Comparison of ENCODE assay signal across 13 cellular contexts in genomic region chr6:44050872-44051421, GRCh38.
A peak's percentile ranks its signal among the peaks of the same experiment; 100 is the strongest.
DNase-seq lines count a peak whose midpoint lies in the region; ATAC-seq, FAIRE-seq and TF ChIP-seq lines count a peak whose summit lies in the region.
"Had no signal": no experiment of that assay in that cellular context is flagged by ENCODE, and none has a peak within 500 bp of the region (broad histone marks: within the 10 kb centered on the region; RNA-seq: fewer than 3 reads in every experiment).

No MANE protein-coding gene starts in this region.

- H3K4me1 ChIP-seq in RWPE2 (ENCODE audit: insufficient read depth, poor library complexity, severe bottlenecking): peaks cover 55% of the 10 kb centered on the region
- peaks cover 43 to 74% (median 71%) of the 10 kb centered on the region in 4 donors for H3K4me1 ChIP-seq in esophagus muscularis mucosa
- H3K4me1 ChIP-seq in vagina: peaks cover 69% of the 10 kb centered on the region

- intact Hi-C loops in esophagus muscularis mucosa (cut with DNase I): no loop called here
- intact Hi-C loops in vagina (cut with DNase I): no loop called here

- H3K9me3 ChIP-seq in RWPE2 (ENCODE audit: severe bottlenecking) (no peaks in the 10 kb centered on the region), esophagus muscularis mucosa (no peaks in the 10 kb centered on the region), vagina (no peaks in the 10 kb centered on the region)
- H3K9me3 ChIP-seq: thyroid gland had no signal

- H3K4me3 ChIP-seq in RWPE2 (ENCODE audit: severe bottlenecking) (no peak overlapping the region), esophagus muscularis mucosa (no peak overlapping the region), vagina (no peak overlapping the region)
- H3K4me3 ChIP-seq: thyroid gland had no signal

- TF ChIP-seq EP300 in esophagus muscularis mucosa (IDR thresholded peaks at IDR 0.05): no peak

- DNase-seq in RWPE2 (ENCODE audit: low spot score): no peak
- no peak for DNase-seq in esophagus muscularis mucosa (ENCODE audit: extremely low spot score)
- DNase-seq in myocyte (ENCODE audit: low read depth): peak; percentile 37
- DNase-seq in vagina (ENCODE audit: extremely low spot score in 2 of 2): no peak
- no peak for DNase-seq in frontal cortex (ENCODE audit: low spot score in 2 of 2)
- DNase-seq in glomerular visceral epithelial cell (ENCODE audit: extremely low spot score): no peak
- DNase-seq: KBM-7; NCI-H2107; OCI-M1; stimulated activated CD4-positive, alpha-beta T cell treated with anti-CD3 and anti-CD28 coated beads, Interleukin-4, amount 100 ng/mL, for 4 hours had no signal

- ATAC-seq in RWPE2 (ENCODE audit: low read depth): peak; percentile 51
- no peak for ATAC-seq in GM21737 (IDR thresholded peaks at IDR 0.05; ENCODE audit: unreplicated experiment)
- ATAC-seq: activated T-helper 17 cell treated with anti-CD3 and anti-CD28 coated beads, Interleukin-2, amount 50 U/mL, for 72 hours had no signal

- peak overlapping the region; percentile 98 for H3K27ac ChIP-seq in RWPE2 (ENCODE audit: poor library complexity, severe bottlenecking)
- peak overlapping the region; percentile 82 to 86 (median 85) for H3K27ac ChIP-seq in esophagus muscularis mucosa (replicated peaks in 1 of 4)
- H3K27ac ChIP-seq in vagina: peak overlapping the region; percentile 79

- TF ChIP-seq CTCF in RWPE2 (IDR thresholded peaks at IDR 0.05; ENCODE audit: poor library complexity, severe bottlenecking) (no peak), esophagus muscularis mucosa (IDR thresholded peaks at IDR 0.05) (no peak), vagina (IDR thresholded peaks at IDR 0.05) (no peak)

- no peaks in the 10 kb centered on the region for H3K27me3 ChIP-seq in RWPE2 (ENCODE audit: insufficient read depth, poor library complexity, severe bottlenecking)
- no peaks in the 10 kb centered on the region for H3K27me3 ChIP-seq in esophagus muscularis mucosa
- no peaks in the 10 kb centered on the region for H3K27me3 ChIP-seq in vagina
- H3K27me3 ChIP-seq: thyroid gland had no signal

- no peak for TF ChIP-seq POLR2A in esophagus muscularis mucosa (IDR thresholded peaks at IDR 0.05; ENCODE audit: low read depth)
- TF ChIP-seq POLR2A in vagina (IDR thresholded peaks at IDR 0.05): no peak

- WGBS in esophagus muscularis mucosa: 30% methylated on average over 5 of the region's 6 CpGs

- FAIRE-seq in frontal cortex (lab: Jason Lieb, UNC): no peak

- no peaks in the 10 kb centered on the region for H3K36me3 ChIP-seq in RWPE2 (ENCODE audit: low read depth)
- no peaks in the 10 kb centered on the region for H3K36me3 ChIP-seq in esophagus muscularis mucosa
- H3K36me3 ChIP-seq in vagina: no peaks in the 10 kb centered on the region
- H3K36me3 ChIP-seq: thyroid gland had no signal
